15 cellular contexts compared by ENCODE assay signal in the genomic region with DNA sequence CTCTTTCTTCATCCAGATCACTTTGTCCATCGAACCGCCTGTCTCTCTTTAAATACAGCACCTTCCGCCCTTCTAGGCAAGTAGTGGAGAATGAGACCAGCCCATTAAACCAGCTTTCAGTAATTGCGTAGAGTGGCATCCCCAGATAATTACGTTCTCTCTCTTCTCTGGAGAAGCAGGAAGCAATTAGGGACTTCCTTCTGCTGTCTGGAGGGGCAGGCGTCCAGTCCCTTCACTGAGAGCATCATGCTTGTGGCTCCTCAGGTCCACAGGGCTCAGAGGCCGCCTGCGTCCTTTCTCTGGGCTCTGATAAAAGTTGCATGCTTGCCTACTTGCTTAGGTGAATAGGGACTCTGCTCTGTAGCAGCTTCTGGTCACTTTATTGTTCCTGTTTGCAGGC.
DNase-seq lines count a peak whose midpoint lies in the region; ATAC-seq and TF ChIP-seq lines count a peak whose summit lies in the region.
"Had no signal": no experiment of that assay in that cellular context is flagged by ENCODE, and none has a peak within 500 bp of the region (broad histone marks: within the 10 kb centered on the region; RNA-seq: fewer than 3 reads in every experiment).

No MANE protein-coding gene starts in this region.

- no peaks in the 10 kb centered on the region for H3K79me2 ChIP-seq in neural progenitor cell (ENCODE audit: low read depth)

- H3K4me3 Mint-ChIP-seq in neural progenitor cell = no peak overlapping the region
- H3K4me3 Mint-ChIP-seq: B cell, H9 had no signal

- peaks cover 30% of the 10 kb centered on the region for H3F3A ChIP-seq in neural progenitor cell (ENCODE audit: low read depth)

- H3K36me3 Mint-ChIP-seq in neural progenitor cell = no peaks in the 10 kb centered on the region

- H3K4me1 ChIP-seq in neural progenitor cell (peaks cover 32% of the 10 kb centered on the region), ascending aorta (peaks cover 0 to 7% of the 10 kb centered on the region in 2 donors)

- TF ChIP-seq CTCF in VCaP (conservative IDR thresholded peaks at IDR 0.05) (no peak), neural progenitor cell (IDR thresholded peaks at IDR 0.05) (no peak), ascending aorta (IDR thresholded peaks at IDR 0.05) (no peak)

- H3K9me3 ChIP-seq in neural progenitor cell (ENCODE audit: low read depth) (no peaks in the 10 kb centered on the region), ascending aorta (no peaks in the 10 kb centered on the region)

- H3K4me3 ChIP-seq in neural progenitor cell = no peak overlapping the region
- no peak overlapping the region for H3K4me3 ChIP-seq in ascending aorta

- H3K4me2 ChIP-seq in neural progenitor cell = peak overlapping the region; percentile 59

- H3K9ac ChIP-seq in neural progenitor cell = no peak overlapping the region

- ATAC-seq in GM21723 (IDR thresholded peaks at IDR 0.05; ENCODE audit: unreplicated experiment) = no peak

- H3K4me1 Mint-ChIP-seq in neural progenitor cell = peaks cover 33% of the 10 kb centered on the region

- H3K9me3 Mint-ChIP-seq in neural progenitor cell = no peaks in the 10 kb centered on the region
- H3K9me3 Mint-ChIP-seq: H9 had no signal

- H3K27ac Mint-ChIP-seq in neural progenitor cell = no peak overlapping the region
- H3K27ac Mint-ChIP-seq: B cell, H9 had no signal

- DNase-seq in SKM-1 treated with dmso at 0.1 percent for 144 hours (lab: John Stamatoyannopoulos, UW; ENCODE audit: unreplicated experiment) (peak; percentile 11), SKM-1 (lab: John Stamatoyannopoulos, UW; ENCODE audit: unreplicated experiment) (no peak), neural progenitor cell (ENCODE audit: low spot score) (no peak), ascending aorta (ENCODE audit: low spot score in 2 of 2) (no peak), H4 (ENCODE audit: low spot score) (no peak)
- DNase-seq: EL, H9, IMR-90, Kasumi-1, NCI-H1417 treated with DMSO at 0.1 percent for 48 hours, NCI-H2029, NCI-H748 treated with DMSO at 0.1 percent for 48 hours had no signal

- H3K27me3 Mint-ChIP-seq in neural progenitor cell (ENCODE audit: insufficient read depth, low read depth) = peaks cover 2% of the 10 kb centered on the region

- intact Hi-C loops in ascending aorta (cut with DNase I) = no loop called here

- H3K27ac ChIP-seq in VCaP (peak overlapping the region; percentile 59), neural progenitor cell (peak overlapping the region; percentile 35), ascending aorta (no peak overlapping the region)

- no peak overlapping the region for H2AFZ ChIP-seq in neural progenitor cell (replicated peaks)

- H3K27me3 ChIP-seq in neural progenitor cell (no peaks in the 10 kb centered on the region), ascending aorta (no peaks in the 10 kb centered on the region)

- no peaks in the 10 kb centered on the region for H3K36me3 ChIP-seq in neural progenitor cell
- H3K36me3 ChIP-seq in ascending aorta = no peaks in the 10 kb centered on the region

- no peaks in the 10 kb centered on the region for H4K20me1 ChIP-seq in neural progenitor cell (ENCODE audit: low read depth)

Comparison
In these comparisons a context has a peak if more than half of its experiments do, and no peak if none do; other contexts are left out.
1. H3K27ac ChIP-seq: peak in VCaP (single experiment) and neural progenitor cell (single experiment); none in ascending aorta (0 of 2).